In the genomic region with DNA sequence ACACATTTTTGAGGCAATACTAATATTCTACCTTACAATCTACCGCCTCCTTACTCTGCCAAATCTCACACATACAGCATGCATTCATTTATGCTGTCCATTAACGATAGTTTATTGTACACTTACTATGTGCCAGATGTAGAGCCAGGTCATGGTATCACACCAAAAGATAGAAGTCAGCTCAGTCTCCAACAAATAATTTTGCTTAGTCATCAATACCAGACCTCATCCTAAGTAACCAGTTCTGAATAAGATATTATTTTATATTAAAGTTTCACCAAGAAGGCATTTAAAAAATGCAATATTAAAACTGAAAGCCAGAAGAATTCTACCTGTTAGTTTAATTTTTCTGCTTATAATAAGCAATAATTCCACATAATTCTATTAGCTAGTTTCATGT, we compare ENCODE assay signal across 8 cellular contexts.
"Had no signal": no experiment of that assay in that cellular context is flagged by ENCODE, and none has a peak within 500 bp of the region (broad histone marks: within the 10 kb centered on the region; RNA-seq: fewer than 3 reads in every experiment).

No MANE protein-coding gene starts in this region.

- H3K27ac Mint-ChIP-seq: GM23338, HFFc6, IgD-negative memory B cell had no signal

- H3K9me3 ChIP-seq: HAP-1 had no signal

- H3K36me3 Mint-ChIP-seq: IgD-negative memory B cell had no signal

- H3K4me1 Mint-ChIP-seq: IgD-negative memory B cell had no signal

- H3K36me3 ChIP-seq: HAP-1 had no signal

- H3K9me3 Mint-ChIP-seq: GM23338, HFFc6, IgD-negative memory B cell had no signal

- H3K4me1 ChIP-seq: HAP-1 had no signal

- H3K27ac ChIP-seq: HL-60 had no signal

- H3K4me3 Mint-ChIP-seq: GM23338, HFFc6, IgD-negative memory B cell had no signal

- DNase-seq: H7, HFFc6, KG1 had no signal

- H3K4me3 ChIP-seq: GM23338, HAP-1 had no signal

- ATAC-seq: GM23338, HCT116 had no signal

- H3K4me2 ChIP-seq: GM23338 had no signal
